ENCODE assay signal across 1 cellular context in genomic region chr5:76402251-76402879, GRCh38.
TF ChIP-seq lines count a peak whose summit lies in the region.

No MANE protein-coding gene starts in this region.

TF ChIP-seq in K562, 482 proteins besides CTCF, POLR2A, EP300 and RAD21 (continued from another document and continues in another):
- no peak for TF ChIP-seq RERE (CRISPR knock-in tag; IDR thresholded peaks at IDR 0.05; ENCODE audit: borderline replicate concordance)
- no peak for TF ChIP-seq KAT2B (IDR thresholded peaks at IDR 0.05; ENCODE audit: low read depth, low read length)
- TF ChIP-seq YY1 (IDR thresholded peaks at IDR 0.05; ENCODE audit: borderline replicate concordance in 1 of 3, control insufficient read depth in 1 of 3, extremely low read depth in 1 of 3, insufficient read depth in 3 of 3, insufficient read length in 1 of 3, insufficient replicate concordance in 2 of 3, low read depth in 1 of 3, low read length in 2 of 3), result no peak
- no peak for TF ChIP-seq CREB1 (IDR thresholded peaks at IDR 0.05)
- TF ChIP-seq CREB1 (CRISPR knock-in tag; IDR thresholded peaks at IDR 0.05), result no peak
- peak; percentile 81 for TF ChIP-seq ZBTB7A (IDR thresholded peaks at IDR 0.05; ENCODE audit: borderline replicate concordance, control insufficient read depth, low read depth, low read length)
- TF ChIP-seq KHSRP (IDR thresholded peaks at IDR 0.05), result no peak
- no peak for TF ChIP-seq NFIX (CRISPR knock-in tag; IDR thresholded peaks at IDR 0.05; ENCODE audit: low read depth)
- no peak for TF ChIP-seq SRSF3 (IDR thresholded peaks at IDR 0.05; ENCODE audit: insufficient read depth, low read length)
- no peak for TF ChIP-seq KDM2B (CRISPR knock-in tag; IDR thresholded peaks at IDR 0.05)
- TF ChIP-seq PRPF4 (IDR thresholded peaks at IDR 0.05; ENCODE audit: insufficient read depth, low read depth, low read length, poor library complexity, severe bottlenecking), result no peak
- no peak for TF ChIP-seq ETS1 (conservative IDR thresholded peaks at IDR 0.05; ENCODE audit: control insufficient read depth, low read depth, low read length)
- no peak for TF ChIP-seq STAG1 (CRISPR knock-in tag; IDR thresholded peaks at IDR 0.05; ENCODE audit: borderline replicate concordance)
- TF ChIP-seq ZHX1 (conservative IDR thresholded peaks at IDR 0.05; ENCODE audit: low read length), result no peak
- TF ChIP-seq TBP (optimal IDR thresholded peaks at IDR 0.05; ENCODE audit: low read depth, low read length), result peak; percentile 23
- no peak for TF ChIP-seq PKNOX1 (IDR thresholded peaks at IDR 0.05)
- no peak for TF ChIP-seq STAT5B (CRISPR knock-in tag; IDR thresholded peaks at IDR 0.05)
- TF ChIP-seq FOXK1 (CRISPR knock-in tag; IDR thresholded peaks at IDR 0.05; ENCODE audit: borderline replicate concordance), result no peak
- no peak for TF ChIP-seq ZNF778 (CRISPR knock-in tag; IDR thresholded peaks at IDR 0.05)
- TF ChIP-seq ZNF24 (IDR thresholded peaks at IDR 0.05), result 0 out of 2 replicates have a peak, but pooled peaks have one; percentile 25
- TF ChIP-seq HIVEP1 (CRISPR knock-in tag; IDR thresholded peaks at IDR 0.05), result no peak
- TF ChIP-seq HDAC1 (IDR thresholded peaks at IDR 0.05), result peak in 1 of 2 experiments; percentile 16; a peak in 1 of 4 replicates
- TF ChIP-seq CBX5 (IDR thresholded peaks at IDR 0.05; ENCODE audit: borderline replicate concordance, low read depth), result no peak
- TF ChIP-seq ZBTB11 (CRISPR knock-in tag; IDR thresholded peaks at IDR 0.05), result peak in 1 of 3 experiments; percentile 38; a peak in 1 of 6 replicates
- no peak for TF ChIP-seq TCF7L2 (IDR thresholded peaks at IDR 0.05; ENCODE audit: low read depth, low read length)
- no peak for TF ChIP-seq KLF10 (CRISPR knock-in tag; IDR thresholded peaks at IDR 0.05)
- TF ChIP-seq CBX1 (IDR thresholded peaks at IDR 0.05; ENCODE audit: low read depth), result no peak; the same call in 1 of the 2 replicates
- no peak for TF ChIP-seq RHOXF2B (CRISPR knock-in tag; conservative IDR thresholded peaks at IDR 0.05)
- TF ChIP-seq FOSL1 (tag; conservative IDR thresholded peaks at IDR 0.05), result peak; percentile 61; the same call in 1 of the 2 replicates
- TF ChIP-seq GATAD2B (IDR thresholded peaks at IDR 0.05; ENCODE audit: borderline replicate concordance), result peak; percentile 81
- no peak for TF ChIP-seq TAF15 (IDR thresholded peaks at IDR 0.05; ENCODE audit: low read depth, low read length)
- TF ChIP-seq HES1 (IDR thresholded peaks at IDR 0.05; ENCODE audit: low read depth), result peak; percentile 53; the same call in 1 of the 2 replicates
- TF ChIP-seq MTF1 (CRISPR knock-in tag; IDR thresholded peaks at IDR 0.05; ENCODE audit: borderline replicate concordance), result no peak
